ENCODE assay signal across 8 cellular contexts in genomic region chr2:219252570-219252899, GRCh38. TPM values are rescaled to one million over a fixed set of nuclear protein-coding genes. Genes with fewer than 3 reads are reported as not detected.
DNase-seq lines count a peak whose midpoint lies in the region; ATAC-seq, FAIRE-seq and TF ChIP-seq lines count a peak whose summit lies in the region.

No MANE protein-coding gene starts in this region.

- TF ChIP-seq POLR2A in A549 (IDR thresholded peaks at IDR 0.05; ENCODE audit: low read length): no peak

- CTCF ChIA-PET in A549 (lab: Yijun Ruan, JAX): interaction anchor here (0.6 to 12.6 kb wide), 10 partner anchors 13 to 277 kb away, joined by 3 to 241 read pairs (median 4); partner anchors contain the start of genes ANKZF1, ATG9A and DNAJB2

- POLR2A ChIA-PET in A549 (lab: Yijun Ruan, JAX): interaction anchor here (0.5 to 4.5 kb wide), 11 partner anchors 9 to 261 kb away, joined by 3 to 65 read pairs (median 6); partner anchors contain the start of genes ANKZF1, ATG9A and DNAJB2

- H3K27ac Mint-ChIP-seq in activated naive CD4-positive, alpha-beta T cell treated with anti-CD3 and anti-CD28 coated beads, Interleukin-2, amount 50 U/mL, for 72 hours: peak overlapping the region; percentile 91 to 97
- H3K27ac Mint-ChIP-seq in type B pancreatic cell: peak overlapping the region; percentile 64

- DNase-seq in A549 (ENCODE audit: low read depth in 1 of 2, low spot score in 1 of 2) (peak in 1 of 2 experiments; percentile 7), HAP-1 (ENCODE audit: low spot score in 2 of 2) (no peak), kidney epithelial cell (ENCODE audit: low read depth) (no peak), type B pancreatic cell (ENCODE audit: extremely low spot score, unreplicated experiment) (no peak), GOT3 (lab: John Stamatoyannopoulos, UW) (no peak), superior temporal gyrus (ENCODE audit: extremely low spot score) (no peak)
- DNase-seq in activated naive CD4-positive, alpha-beta T cell treated with anti-CD3 and anti-CD28 coated beads, Interleukin-2, amount 50 U/mL, for 72 hours (ENCODE audit: low spot score in 2 of 2): no peak

- H3K4me2 ChIP-seq in A549: peak overlapping the region; percentile 96

- TF ChIP-seq CTCF in A549 (IDR thresholded peaks at IDR 0.05) (no peak), kidney epithelial cell (IDR thresholded peaks at IDR 0.05; ENCODE audit: insufficient read depth, low read length, poor library complexity, severe bottlenecking) (no peak), type B pancreatic cell (conservative IDR thresholded peaks at IDR 0.05) (no peak)

- H3K4me3 ChIP-seq in A549: peak overlapping the region; percentile 71
- H3K4me3 ChIP-seq in HAP-1: peak overlapping the region; percentile 52
- peak overlapping the region; percentile 58 for H3K4me3 ChIP-seq in kidney epithelial cell (ENCODE audit: low read depth, low read length)

- TF ChIP-seq EP300 in A549 (IDR thresholded peaks at IDR 0.05): no peak

- FAIRE-seq in A549 (lab: Jason Lieb, UNC): no peak

- peaks cover 39 to 43% of the 10 kb centered on the region in 2 donors for H3K36me3 Mint-ChIP-seq in activated naive CD4-positive, alpha-beta T cell treated with anti-CD3 and anti-CD28 coated beads, Interleukin-2, amount 50 U/mL, for 72 hours
- H3K36me3 Mint-ChIP-seq in type B pancreatic cell: no peaks in the 10 kb centered on the region

- peaks cover 24% of the 10 kb centered on the region for H3K36me3 ChIP-seq in HAP-1 (replicated peaks)
- H3K36me3 ChIP-seq in kidney epithelial cell (ENCODE audit: control insufficient read depth, insufficient read depth, low read length): no peaks in the 10 kb centered on the region

- peak overlapping the region; percentile 83 for H3K4me3 Mint-ChIP-seq in type B pancreatic cell

- WGBS in A549 (ENCODE audit: missing lambda C conversion rate): 2% methylated on average over 9 of the region's 9 CpGs

- peaks cover 56% of the 10 kb centered on the region for H3K27me3 Mint-ChIP-seq in type B pancreatic cell

- ATAC-seq in A549 (no peak), GM18517 (IDR thresholded peaks at IDR 0.05; ENCODE audit: unreplicated experiment) (no peak)
- peak in 1 of 2 donors; percentile 0 for ATAC-seq in activated naive CD4-positive, alpha-beta T cell treated with anti-CD3 and anti-CD28 coated beads, Interleukin-2, amount 50 U/mL, for 72 hours

- in situ Hi-C loops in HAP-1 (cut with MboI; ENCODE audit: low sequenced_read_pairs): no loop called here

- H3K4me1 ChIP-seq in A549 (peaks cover 52% of the 10 kb centered on the region), HAP-1 (peaks cover 10% of the 10 kb centered on the region)

- H3K27ac ChIP-seq in A549: peak overlapping the region; percentile 90

- H3K27me3 ChIP-seq in HAP-1 (ENCODE audit: low read depth) (peaks cover 24% of the 10 kb centered on the region), kidney epithelial cell (ENCODE audit: control insufficient read depth, insufficient read depth, low read length) (peaks cover 9% of the 10 kb centered on the region)

- H3K4me1 Mint-ChIP-seq in type B pancreatic cell (ENCODE audit: unreplicated experiment): peaks cover 14% of the 10 kb centered on the region

- H3K9me3 ChIP-seq in A549 (no peaks in the 10 kb centered on the region), HAP-1 (no peaks in the 10 kb centered on the region)

- no peaks in the 10 kb centered on the region for H3K9me3 Mint-ChIP-seq in activated naive CD4-positive, alpha-beta T cell treated with anti-CD3 and anti-CD28 coated beads, Interleukin-2, amount 50 U/mL, for 72 hours
- H3K9me3 Mint-ChIP-seq in type B pancreatic cell: no peaks in the 10 kb centered on the region

- TF ChIP-seq RAD21 in A549 (conservative IDR thresholded peaks at IDR 0.05 in 1 of 2, IDR thresholded peaks at IDR 0.05 in 1 of 2): no peak

TF ChIP-seq in A549, 52 proteins besides CTCF, POLR2A, EP300 and RAD21 (continues in another document):
- no peak for TF ChIP-seq USF2 (IDR thresholded peaks at IDR 0.05)
- no peak for TF ChIP-seq MAFK (IDR thresholded peaks at IDR 0.05; ENCODE audit: partially characterized antibody)
- no peak for TF ChIP-seq HOXB13 (CRISPR knock-in tag; IDR thresholded peaks at IDR 0.05; ENCODE audit: low read depth)
- no peak for TF ChIP-seq HOXA7 (CRISPR knock-in tag; IDR thresholded peaks at IDR 0.05)
- TF ChIP-seq SMC3 (IDR thresholded peaks at IDR 0.05): no peak
- no peak for TF ChIP-seq HOXB5 (CRISPR knock-in tag; IDR thresholded peaks at IDR 0.05)
- TF ChIP-seq KDM5A (IDR thresholded peaks at IDR 0.05): no peak
- no peak for TF ChIP-seq ELK1 (IDR thresholded peaks at IDR 0.05; ENCODE audit: low read depth, low read length)
- TF ChIP-seq GATA3 (IDR thresholded peaks at IDR 0.05; ENCODE audit: borderline replicate concordance): no peak
- no peak for TF ChIP-seq PHF8 (IDR thresholded peaks at IDR 0.05; ENCODE audit: borderline replicate concordance, low read depth)
- no peak for TF ChIP-seq FOSB (CRISPR knock-in tag; IDR thresholded peaks at IDR 0.05)
- no peak for TF ChIP-seq CBX8 (IDR thresholded peaks at IDR 0.05)

RNA-seq across cellular contexts. Expression of gene TUBA4B, which starts 0.5 kb away (rescaled TPM):
- polyA plus RNA-seq in A549 (2011; rRNA removed) (0.94 and 1.3 TPM in 2 replicates), A549 (2017; fragmentation: RNase III; extraction: RNeasy Plus Mini Kit Qiagen cat#74134 plus additional on column Dnase treatment) (0.55 to 0.73 TPM (median 0.71 TPM) in 3 replicates)
- 1.1 and 1.3 TPM in 2 replicates for polyA plus RNA-seq in A549 (2012; cell fraction: cytosol; rRNA removed)
- polyA plus RNA-seq in A549 (2012; cell fraction: nucleus; rRNA removed): 0.73 and 0.80 TPM in 2 replicates
- polyA minus RNA-seq in A549 (2011; rRNA and poly(A)+ RNA removed): 1.2 and 1.5 TPM in 2 replicates
- total RNA-seq in activated naive CD4-positive, alpha-beta T cell treated with anti-CD3 and anti-CD28 coated beads, Interleukin-2, amount 50 U/mL, for 72 hours: not detected
- total RNA-seq in kidney epithelial cell (not detected in 2 replicates), type B pancreatic cell (ENCODE audit: low replicate concordance) (not detected in 2 replicates)

RNA-seq across cellular contexts. Expression of gene TUBA4A, which starts 1.2 kb away (rescaled TPM):
- polyA plus RNA-seq in A549 (2011; rRNA removed) (222 and 251 TPM in 2 replicates), A549 (2017; fragmentation: RNase III; extraction: RNeasy Plus Mini Kit Qiagen cat#74134 plus additional on column Dnase treatment) (450 to 495 TPM (median 462 TPM) in 3 replicates)
- polyA plus RNA-seq in A549 (2012; cell fraction: cytosol; rRNA removed): 659 and 665 TPM in 2 replicates
- polyA plus RNA-seq in A549 (2012; cell fraction: nucleus; rRNA removed): 919 and 1,052 TPM in 2 replicates
- 153 and 170 TPM in 2 replicates for polyA minus RNA-seq in A549 (2011; rRNA and poly(A)+ RNA removed)
- total RNA-seq in activated naive CD4-positive, alpha-beta T cell treated with anti-CD3 and anti-CD28 coated beads, Interleukin-2, amount 50 U/mL, for 72 hours: 100 to 1,000 TPM; 240 to 410 TPM
- total RNA-seq in kidney epithelial cell (78.7 and 116 TPM in 2 replicates), type B pancreatic cell (ENCODE audit: low replicate concordance) (25.4 and 81.1 TPM in 2 replicates)

RNA-seq across cellular contexts. Expression of gene STK16, which starts 7.3 kb away (rescaled TPM):
- 43.3 and 53.0 TPM in 2 replicates for polyA plus RNA-seq in A549 (2011; rRNA removed)
- polyA plus RNA-seq in A549 (2012; cell fraction: cytosol; rRNA removed): 44.5 and 50.2 TPM in 2 replicates
- 41.5 and 54.5 TPM in 2 replicates for polyA plus RNA-seq in A549 (2012; cell fraction: nucleus; rRNA removed)
- polyA plus RNA-seq in A549 (2017; fragmentation: RNase III; extraction: RNeasy Plus Mini Kit Qiagen cat#74134 plus additional on column Dnase treatment): 36.9 to 40.4 TPM (median 37.0 TPM) in 3 replicates
- polyA minus RNA-seq in A549 (2011; rRNA and poly(A)+ RNA removed): 76.4 and 80.4 TPM in 2 replicates
- total RNA-seq in activated naive CD4-positive, alpha-beta T cell treated with anti-CD3 and anti-CD28 coated beads, Interleukin-2, amount 50 U/mL, for 72 hours: 10 to 100 TPM; 25.8 to 36.9 TPM
- total RNA-seq in kidney epithelial cell: 17.7 and 30.0 TPM in 2 replicates
- total RNA-seq in type B pancreatic cell (ENCODE audit: low replicate concordance): 34.2 and 37.5 TPM in 2 replicates

RNA-seq across cellular contexts. Expression of gene GLB1L, which starts 7.3 kb away (rescaled TPM):
- polyA plus RNA-seq in A549 (2011; rRNA removed) (8.7 and 10.0 TPM in 2 replicates), A549 (2017; fragmentation: RNase III; extraction: RNeasy Plus Mini Kit Qiagen cat#74134 plus additional on column Dnase treatment) (5.8 to 8.0 TPM (median 5.9 TPM) in 3 replicates)
- 6.2 and 6.5 TPM in 2 replicates for polyA plus RNA-seq in A549 (2012; cell fraction: cytosol; rRNA removed)
- 10.5 and 12.2 TPM in 2 replicates for polyA plus RNA-seq in A549 (2012; cell fraction: nucleus; rRNA removed)
- 7.2 and 9.3 TPM in 2 replicates for polyA minus RNA-seq in A549 (2011; rRNA and poly(A)+ RNA removed)
- total RNA-seq in activated naive CD4-positive, alpha-beta T cell treated with anti-CD3 and anti-CD28 coated beads, Interleukin-2, amount 50 U/mL, for 72 hours: 1 to 10 TPM; 2.7 to 6.1 TPM
- total RNA-seq in kidney epithelial cell (11.6 and 19.8 TPM in 2 replicates), type B pancreatic cell (ENCODE audit: low replicate concordance) (4.4 and 16.1 TPM in 2 replicates)

RNA-seq across cellular contexts. Expression of gene ANKZF1, which starts 22.9 kb away (rescaled TPM):
- polyA plus RNA-seq in A549 (2011; rRNA removed): 29.5 and 30.3 TPM in 2 replicates
- polyA plus RNA-seq in A549 (2012; cell fraction: cytosol; rRNA removed): 12.3 and 14.2 TPM in 2 replicates
- 67.6 and 87.1 TPM in 2 replicates for polyA plus RNA-seq in A549 (2012; cell fraction: nucleus; rRNA removed)
- polyA plus RNA-seq in A549 (2017; fragmentation: RNase III; extraction: RNeasy Plus Mini Kit Qiagen cat#74134 plus additional on column Dnase treatment): 17.7 to 25.1 TPM (median 23.2 TPM) in 3 replicates
- polyA minus RNA-seq in A549 (2011; rRNA and poly(A)+ RNA removed): 25.2 and 26.1 TPM in 2 replicates
- total RNA-seq in activated naive CD4-positive, alpha-beta T cell treated with anti-CD3 and anti-CD28 coated beads, Interleukin-2, amount 50 U/mL, for 72 hours: 100 to 1,000 TPM; 168 to 178 TPM
- total RNA-seq in kidney epithelial cell: 43.5 and 52.3 TPM in 2 replicates
- total RNA-seq in type B pancreatic cell (ENCODE audit: low replicate concordance): 58.7 and 58.8 TPM in 2 replicates
